In the genomic region with DNA sequence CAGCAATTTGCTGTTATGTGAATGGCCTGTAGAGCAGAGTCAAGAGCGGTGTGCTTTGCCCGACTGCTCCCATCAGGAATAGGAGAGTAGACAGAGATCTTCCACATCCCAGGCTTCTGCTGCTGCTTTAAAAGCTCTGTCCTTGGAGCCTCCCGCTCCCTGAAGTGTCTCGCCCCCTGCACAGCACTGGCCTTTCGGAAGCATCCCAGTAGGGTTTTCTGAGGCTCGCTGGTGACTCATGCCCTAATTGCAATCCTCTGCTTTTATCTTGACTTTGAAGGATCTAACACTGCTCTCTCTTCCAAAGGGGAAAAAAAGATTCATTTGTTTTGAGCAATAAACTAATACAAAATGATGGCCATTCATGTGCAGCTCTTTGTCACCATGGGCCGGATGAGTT, we compare ENCODE assay signal across 15 cellular contexts. TPM values are rescaled to one million over a fixed set of nuclear protein-coding genes. Genes with fewer than 3 reads are reported as not detected.
DNase-seq lines count a peak whose midpoint lies in the region; ATAC-seq and TF ChIP-seq lines count a peak whose summit lies in the region.
"Had no signal": no experiment of that assay in that cellular context is flagged by ENCODE, and none has a peak within 500 bp of the region (broad histone marks: within the 10 kb centered on the region; RNA-seq: fewer than 3 reads in every experiment).

No MANE protein-coding gene starts in this region.

- no peaks in the 10 kb centered on the region for H3K27me3 ChIP-seq in CD4-positive, CD25-positive, alpha-beta regulatory T cell (ENCODE audit: control insufficient read depth, insufficient read depth, low read length)
- H3K27me3 ChIP-seq in left lung, result no peaks in the 10 kb centered on the region
- H3K27me3 ChIP-seq: ovary had no signal

- TF ChIP-seq CTCF in choroid plexus epithelial cell (conservative IDR thresholded peaks at IDR 0.05; ENCODE audit: low read depth, low read length) (no peak), left lung (IDR thresholded peaks at IDR 0.05) (no peak)

- DNase-seq in CD4-positive, CD25-positive, alpha-beta regulatory T cell, result no peak
- DNase-seq in NCI-H2227 (lab: John Stamatoyannopoulos, UW; ENCODE audit: unreplicated experiment) (peak; percentile 48), choroid plexus epithelial cell (ENCODE audit: low read depth) (peak; percentile 41), left lung (no peak), dedifferentiated amniotic fluid mesenchymal stem cell (ENCODE audit: extremely low spot score) (no peak), sciatic nerve (ENCODE audit: low spot score) (no peak), NCI-H2107 treated with DMSO at 0.1 percent for 48 hours (lab: John Stamatoyannopoulos, UW; ENCODE audit: unreplicated experiment) (no peak)
- no peak for DNase-seq in stimulated activated CD4-positive, alpha-beta T cell treated with anti-CD3 and anti-CD28 coated beads, Interleukin-4, amount 100 ng/mL, for 4 hours
- DNase-seq: activated CD4-positive, CD25-positive, alpha-beta regulatory T cell; activated T-cell treated with anti-CD3 and anti-CD28 coated beads, Interleukin-2, amount 50 U/mL, for 1 hour; NCI-H526; stimulated activated naive CD4-positive, alpha-beta T cell had no signal

- no peaks in the 10 kb centered on the region for H3K9me3 ChIP-seq in CD4-positive, CD25-positive, alpha-beta regulatory T cell (ENCODE audit: control insufficient read depth in 2 of 2, low read length in 2 of 2)
- no peaks in the 10 kb centered on the region for H3K9me3 ChIP-seq in left lung
- H3K9me3 ChIP-seq: ovary had no signal

- H3K9me3 Mint-ChIP-seq in CD4-positive, CD25-positive, alpha-beta regulatory T cell, result no peaks in the 10 kb centered on the region

- H3K27ac Mint-ChIP-seq in CD4-positive, CD25-positive, alpha-beta regulatory T cell, result peak overlapping the region in 2 of 3 donors; percentile 92 to 96

- H3K36me3 ChIP-seq in CD4-positive, CD25-positive, alpha-beta regulatory T cell (ENCODE audit: control insufficient read depth, insufficient read depth, low read length), result no peaks in the 10 kb centered on the region
- no peaks in the 10 kb centered on the region for H3K36me3 ChIP-seq in left lung
- H3K36me3 ChIP-seq: ovary had no signal

- no peaks in the 10 kb centered on the region for H3K36me3 Mint-ChIP-seq in CD4-positive, CD25-positive, alpha-beta regulatory T cell

- peaks cover 31% of the 10 kb centered on the region for H3K4me1 ChIP-seq in CD4-positive, CD25-positive, alpha-beta regulatory T cell (ENCODE audit: control insufficient read depth, insufficient read depth, low read length, poor library complexity, severe bottlenecking)
- H3K4me1 ChIP-seq in left lung, result peaks cover 5 to 40% of the 10 kb centered on the region in 2 donors

- no peak for ATAC-seq in CD4-positive, CD25-positive, alpha-beta regulatory T cell (ENCODE audit: low read depth in 2 of 2)
- ATAC-seq in left lung, result peak; percentile 37
- ATAC-seq in sciatic nerve, result no peak

- H3K27me3 Mint-ChIP-seq in CD4-positive, CD25-positive, alpha-beta regulatory T cell, result no peaks in the 10 kb centered on the region

- H3K4me1 Mint-ChIP-seq in CD4-positive, CD25-positive, alpha-beta regulatory T cell, result peaks cover 14 to 49% (median 30%) of the 10 kb centered on the region in 4 donors

- intact Hi-C loops in left lung (cut with DNase I) (no loop called here), sciatic nerve (cut with DNase I) (loop anchor here (5.0 kb wide), 1 partner anchor 1909 kb away; no protein-coding TSS in a partner anchor)

- H3K4me3 ChIP-seq in CD4-positive, CD25-positive, alpha-beta regulatory T cell (ENCODE audit: low read depth, low read length), result no peak overlapping the region
- no peak overlapping the region for H3K4me3 ChIP-seq in choroid plexus epithelial cell (ENCODE audit: low read depth, low read length)
- H3K4me3 ChIP-seq in left lung, result no peak overlapping the region
- H3K4me3 ChIP-seq: ovary had no signal

- H3K4me3 Mint-ChIP-seq in CD4-positive, CD25-positive, alpha-beta regulatory T cell, result peak overlapping the region in 1 of 4 donors; percentile 80

- no peak overlapping the region for H3K27ac ChIP-seq in CD4-positive, CD25-positive, alpha-beta regulatory T cell (ENCODE audit: insufficient read depth, low read length, poor library complexity, severe bottlenecking)
- H3K27ac ChIP-seq in left lung, result no peak overlapping the region
- H3K27ac ChIP-seq: C4-2B, ovary had no signal

RNA-seq across cellular contexts. Expression of a gene that starts 13.3 kb away (rescaled TPM):
- 14.9 TPM for total RNA-seq in CD4-positive, CD25-positive, alpha-beta regulatory T cell
- 10 to 100 TPM in 2 of 4 donors, 1 to 10 TPM in 2; 4.3 to 38.9 (median 19.4) TPM for polyA plus RNA-seq in CD4-positive, CD25-positive, alpha-beta regulatory T cell
- 1 to 10 TPM; 2.7 to 8.3 TPM for total RNA-seq in left lung
- 1.0 TPM for total RNA-seq in sciatic nerve
- total RNA-seq: SK-MEL-5 had no signal

Comparison
In these comparisons a context has a peak if more than half of its experiments do, and no peak if none do; other contexts are left out.
1. DNase-seq: peak in NCI-H2227 (single experiment) and choroid plexus epithelial cell (single experiment); none in CD4-positive, CD25-positive, alpha-beta regulatory T cell (0 of 3), left lung (0 of 2), dedifferentiated amniotic fluid mesenchymal stem cell (single experiment), sciatic nerve (single experiment), NCI-H2107 treated with DMSO at 0.1 percent for 48 hours (single experiment) and stimulated activated CD4-positive, alpha-beta T cell treated with anti-CD3 and anti-CD28 coated beads, Interleukin-4, amount 100 ng/mL, for 4 hours (0 of 2).